ENCODE assay signal across 8 cellular contexts in genomic region chr2:170816499-170817246, GRCh38. TPM values are rescaled to one million over a fixed set of nuclear protein-coding genes. Genes with fewer than 3 reads are reported as not detected.
DNase-seq lines count a peak whose midpoint lies in the region; ATAC-seq and TF ChIP-seq lines count a peak whose summit lies in the region.

TSS of gene GAD1 (plus strand) at chr2:170816887. CDS start at chr2:170818592, 1,705 bp downstream.

- no peaks in the 10 kb centered on the region for H3K36me3 Mint-ChIP-seq in activated T-cell treated with anti-CD3 and anti-CD28 coated beads, Interleukin-2, amount 50 U/mL, for 24 hours (ENCODE audit: low read depth)

- TF ChIP-seq EP300 in neural cell (conservative IDR thresholded peaks at IDR 0.05; ENCODE audit: poor library complexity, severe bottlenecking), result no peak
- no peak for TF ChIP-seq EP300 in suprapubic skin (IDR thresholded peaks at IDR 0.05)

- H2AFZ ChIP-seq in neural cell (ENCODE audit: low read depth, low read length), result peak within 1 kb of the TSS; percentile 18

- TF ChIP-seq POLR2A in suprapubic skin (IDR thresholded peaks at IDR 0.05), result no peak

- H3K9ac ChIP-seq in HUES64 (ENCODE audit: low read depth, low read length), result peak within 1 kb of the TSS; percentile 66; the same call in 1 of the 2 replicates
- H3K9ac ChIP-seq in neural cell (ENCODE audit: low read length), result peak within 1 kb of the TSS; percentile 77

- no peaks in the 10 kb centered on the region for H3K79me2 ChIP-seq in neural cell (replicated peaks; ENCODE audit: insufficient read depth, low read length)

- peak within 1 kb of the TSS; percentile 50 for H3K27ac Mint-ChIP-seq in activated T-cell treated with anti-CD3 and anti-CD28 coated beads, Interleukin-2, amount 50 U/mL, for 24 hours

- H3K9me2 ChIP-seq in neural cell (ENCODE audit: insufficient read depth, low read length), result no peaks in the 10 kb centered on the region

- peak within 1 kb of the TSS; percentile 72 for H3K4me3 ChIP-seq in HUES64 (ENCODE audit: low read length)
- H3K4me3 ChIP-seq in fibroblast of pulmonary artery (replicated peaks; ENCODE audit: low read depth, low read length), result peak within 1 kb of the TSS; percentile 27
- peak within 1 kb of the TSS; percentile 80 for H3K4me3 ChIP-seq in neural cell (ENCODE audit: low read length)
- H3K4me3 ChIP-seq in suprapubic skin, result peak within 1 kb of the TSS; percentile 55

- peaks cover 65% of the 10 kb centered on the region for H3K4me1 Mint-ChIP-seq in activated T-cell treated with anti-CD3 and anti-CD28 coated beads, Interleukin-2, amount 50 U/mL, for 24 hours (ENCODE audit: low read depth)

- H3K27me3 Mint-ChIP-seq in activated T-cell treated with anti-CD3 and anti-CD28 coated beads, Interleukin-2, amount 50 U/mL, for 24 hours, result peaks cover 93% of the 10 kb centered on the region

- H3K4me1 ChIP-seq in HUES64 (ENCODE audit: insufficient read depth, low read length) (peaks cover 46% of the 10 kb centered on the region), suprapubic skin (peaks cover 69% of the 10 kb centered on the region)

- ATAC-seq in GM18498 (IDR thresholded peaks at IDR 0.05; ENCODE audit: unreplicated experiment) (peak; percentile 47), HG02970 (IDR thresholded peaks at IDR 0.05; ENCODE audit: low FRiP score, unreplicated experiment) (no peak)

- under 1% methylated on average over 57 of the region's 59 CpGs for WGBS in HUES64
- 3% methylated on average over 43 of the region's 59 CpGs for WGBS in suprapubic skin

- no peaks in the 10 kb centered on the region for H3K9me3 Mint-ChIP-seq in activated T-cell treated with anti-CD3 and anti-CD28 coated beads, Interleukin-2, amount 50 U/mL, for 24 hours

- H3K36me3 ChIP-seq in HUES64 (ENCODE audit: insufficient read depth, low read length) (no peaks in the 10 kb centered on the region), neural cell (ENCODE audit: insufficient read depth, low read length) (no peaks in the 10 kb centered on the region), suprapubic skin (no peaks in the 10 kb centered on the region)

- no peak within 1 kb of the TSS for H3K27ac ChIP-seq in HUES64 (ENCODE audit: low read depth, low read length)
- H3K27ac ChIP-seq in neural cell (ENCODE audit: low read length), result peak within 1 kb of the TSS; percentile 77
- no peak within 1 kb of the TSS for H3K27ac ChIP-seq in suprapubic skin

- peak within 1 kb of the TSS; percentile 76 for H3K4me3 Mint-ChIP-seq in activated T-cell treated with anti-CD3 and anti-CD28 coated beads, Interleukin-2, amount 50 U/mL, for 24 hours

- H3F3A ChIP-seq in neural cell (ENCODE audit: insufficient read depth, low read length, poor library complexity, severe bottlenecking), result no peaks in the 10 kb centered on the region

- H3K4me2 ChIP-seq in neural cell (ENCODE audit: low read length), result peak within 1 kb of the TSS; percentile 81

- DNase-seq in NOMO-1 treated with dmso at 0.1 percent for 144 hours (lab: John Stamatoyannopoulos, UW; ENCODE audit: unreplicated experiment) (peak; percentile 85), fibroblast of pulmonary artery (ENCODE audit: low read depth) (peak; percentile 33), suprapubic skin (ENCODE audit: low spot score in 2 of 2) (peak; percentile 83 to 90)
- peak; percentile 79 for DNase-seq in activated T-cell treated with anti-CD3 and anti-CD28 coated beads, Interleukin-2, amount 50 U/mL, for 24 hours

- H4K20me1 ChIP-seq in neural cell (ENCODE audit: insufficient read depth), result no peaks in the 10 kb centered on the region

- H3K27me3 ChIP-seq in HUES64 (ENCODE audit: insufficient read depth, low read length), result peaks cover 89% of the 10 kb centered on the region
- peaks cover 89% of the 10 kb centered on the region for H3K27me3 ChIP-seq in neural cell (ENCODE audit: insufficient read depth, low read depth, low read length)
- peaks cover 89% of the 10 kb centered on the region for H3K27me3 ChIP-seq in suprapubic skin

- no peak for TF ChIP-seq RAD21 in neural cell (conservative IDR thresholded peaks at IDR 0.05)

- H3K9me3 ChIP-seq in HUES64 (ENCODE audit: insufficient read depth, low read depth, low read length) (no peaks in the 10 kb centered on the region), neural cell (ENCODE audit: low read length) (no peaks in the 10 kb centered on the region), suprapubic skin (no peaks in the 10 kb centered on the region)

- TF ChIP-seq CTCF in fibroblast of pulmonary artery (IDR thresholded peaks at IDR 0.05; ENCODE audit: low read length, missing control alignments), result no peak
- TF ChIP-seq CTCF in neural cell (IDR thresholded peaks at IDR 0.05; ENCODE audit: poor library complexity, severe bottlenecking), result no peak
- TF ChIP-seq CTCF in suprapubic skin (IDR thresholded peaks at IDR 0.05), result no peak

TF ChIP-seq in neural cell, 6 proteins besides CTCF, POLR2A, EP300 and RAD21:
- no peak for TF ChIP-seq MXI1 (conservative IDR thresholded peaks at IDR 0.05; ENCODE audit: poor library complexity, severe bottlenecking)
- TF ChIP-seq TAF1 (IDR thresholded peaks at IDR 0.05; ENCODE audit: low read depth), result peak; percentile 58
- TF ChIP-seq REST (IDR thresholded peaks at IDR 0.05; ENCODE audit: borderline replicate concordance), result peak; percentile 77
- TF ChIP-seq EZH2 (IDR thresholded peaks at IDR 0.05; ENCODE audit: borderline replicate concordance, insufficient read depth, low read length, poor library complexity, severe bottlenecking), result no peak
- TF ChIP-seq POLR2AphosphoS5 (IDR thresholded peaks at IDR 0.05), result peak; percentile 76
- no peak for TF ChIP-seq SMC3 (conservative IDR thresholded peaks at IDR 0.05; ENCODE audit: poor library complexity)
TF ChIP-seq in neural cell: peak in this region for 3.

RNA-seq across cellular contexts. Expression of gene GAD1, which starts in this region (rescaled TPM):
- polyA plus RNA-seq in HUES64 (2013, experiment 1 of 2), result 16.4 TPM
- polyA plus RNA-seq in HUES64 (2013, experiment 2 of 2), result 18.3 TPM
- 56.3 and 66.4 TPM in 2 replicates for polyA plus RNA-seq in neural cell
- 40.2 and 43.4 TPM in 2 replicates for polyA minus RNA-seq in neural cell
- 1 to 10 TPM in 1 of 4 donors, not detected in 3; 2.6 TPM for total RNA-seq in suprapubic skin

Comparison
In these comparisons a context has a peak if more than half of its experiments do, and no peak if none do; other contexts are left out.
1. H3K4me3 ChIP-seq: peak in every context shown above with its lines; median percentile 80 in neural cell; 72 in HUES64; 55 in suprapubic skin; 27 in fibroblast of pulmonary artery.
2. DNase-seq: peak in every context shown above with its lines; median percentile 86 in suprapubic skin; 85 in NOMO-1 treated with dmso at 0.1 percent for 144 hours; 79 in activated T-cell treated with anti-CD3 and anti-CD28 coated beads, Interleukin-2, amount 50 U/mL, for 24 hours; 33 in fibroblast of pulmonary artery.